Comparison of ENCODE assay signal across 17 cellular contexts in the genomic region with DNA sequence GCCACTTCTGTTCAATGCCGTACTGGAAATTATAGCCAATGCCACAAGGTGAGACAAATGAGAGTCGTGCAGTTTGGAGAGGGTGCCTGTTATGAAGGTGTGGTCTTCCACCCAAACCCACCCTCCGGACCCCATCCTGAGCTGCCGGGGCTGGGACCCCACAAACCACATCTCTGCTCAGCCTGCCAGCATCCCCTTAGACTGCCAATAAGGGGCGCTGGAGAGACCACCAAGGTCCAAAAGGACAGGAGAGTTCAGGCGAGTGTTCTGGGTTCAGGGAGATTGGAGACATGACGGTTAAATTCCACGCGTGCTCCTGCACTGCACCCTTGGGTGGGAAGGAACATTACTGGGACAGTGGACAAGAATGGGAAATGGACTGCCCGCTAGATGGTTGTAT. TPM values are rescaled to one million over a fixed set of nuclear protein-coding genes. Genes with fewer than 3 reads are reported as not detected.
DNase-seq lines count a peak whose midpoint lies in the region; ATAC-seq and TF ChIP-seq lines count a peak whose summit lies in the region.
"Had no signal": no experiment of that assay in that cellular context is flagged by ENCODE, and none has a peak within 500 bp of the region (broad histone marks: within the 10 kb centered on the region; RNA-seq: fewer than 3 reads in every experiment).

No MANE protein-coding gene starts in this region.

- no peak overlapping the region for H3K27ac ChIP-seq in lower lobe of right lung

- no peaks in the 10 kb centered on the region for H3K27me3 ChIP-seq in lower lobe of right lung (ENCODE audit: low read depth)

- H3K9me3 ChIP-seq in lower lobe of right lung = no peaks in the 10 kb centered on the region

- intact Hi-C loops in Right ventricle myocardium inferior (cut with DNase I) = loop anchor here (2.0 to 5.0 kb wide), 2 partner anchors 37 to 54 kb away; no protein-coding TSS in a partner anchor
- intact Hi-C loops in Right ventricle myocardium superior (cut with DNase I) = loop anchor here (10.0 kb wide), 1 partner anchor 51 kb away; no protein-coding TSS in a partner anchor
- intact Hi-C loops in lower lobe of right lung (cut with DNase I) = no loop called here

- no peak overlapping the region for H3K4me3 ChIP-seq in lower lobe of right lung
- H3K4me3 ChIP-seq: GM12878, smooth muscle cell had no signal

- H3K36me3 ChIP-seq in lower lobe of right lung = no peaks in the 10 kb centered on the region

- no peak for ATAC-seq in Right ventricle myocardium inferior
- ATAC-seq in Right ventricle myocardium superior (ENCODE audit: poor library complexity) = no peak
- ATAC-seq in lower lobe of right lung = no peak
- no peak for ATAC-seq in HG02623 (IDR thresholded peaks at IDR 0.05; ENCODE audit: unreplicated experiment)
- ATAC-seq: GM12878; naive thymus-derived CD4-positive, alpha-beta T cell had no signal

- TF ChIP-seq CTCF in lower lobe of right lung (IDR thresholded peaks at IDR 0.05) = no peak

- peaks cover 10% of the 10 kb centered on the region for H3K4me1 ChIP-seq in lower lobe of right lung

- DNase-seq in Right ventricle myocardium inferior (ENCODE audit: missing footprints) (peak; percentile 49), Right ventricle myocardium superior (no peak), dermis blood vessel endothelial cell (peak; percentile 24), lower lobe of right lung (peak; percentile 19), DMS53 (lab: John Stamatoyannopoulos, UW) (no peak), NCI-H146 (lab: John Stamatoyannopoulos, UW) (no peak), epidermal melanocyte (ENCODE audit: insufficient read length, low spot score) (no peak)
- DNase-seq: ACHN; activated CD8-positive, alpha-beta memory T cell treated with anti-CD3 and anti-CD28 coated beads for 24 hours; activated naive CD4-positive, alpha-beta T cell treated with Interleukin-2 at 50 U/mL for 16 hours; kidney glomerular epithelial cell; naive thymus-derived CD4-positive, alpha-beta T cell; NCI-H1417; NCI-H510A had no signal

RNA-seq across cellular contexts. Expression of gene COL18A1, which starts 48.7 kb away (rescaled TPM):
- 51.6 TPM for total RNA-seq in Right ventricle myocardium inferior
- 44.2 TPM for total RNA-seq in Right ventricle myocardium superior
- 309 and 317 TPM in 2 replicates for total RNA-seq in dermis blood vessel endothelial cell
- 45.1 TPM for total RNA-seq in lower lobe of right lung

Comparison
In these comparisons a context has a peak if more than half of its experiments do, and no peak if none do; other contexts are left out.
1. DNase-seq: peak in Right ventricle myocardium inferior (single experiment), dermis blood vessel endothelial cell (single experiment) and lower lobe of right lung (single experiment); none in Right ventricle myocardium superior (single experiment), DMS53 (single experiment), NCI-H146 (single experiment) and epidermal melanocyte (single experiment).